8 cellular contexts compared by ENCODE assay signal in the genomic region with DNA sequence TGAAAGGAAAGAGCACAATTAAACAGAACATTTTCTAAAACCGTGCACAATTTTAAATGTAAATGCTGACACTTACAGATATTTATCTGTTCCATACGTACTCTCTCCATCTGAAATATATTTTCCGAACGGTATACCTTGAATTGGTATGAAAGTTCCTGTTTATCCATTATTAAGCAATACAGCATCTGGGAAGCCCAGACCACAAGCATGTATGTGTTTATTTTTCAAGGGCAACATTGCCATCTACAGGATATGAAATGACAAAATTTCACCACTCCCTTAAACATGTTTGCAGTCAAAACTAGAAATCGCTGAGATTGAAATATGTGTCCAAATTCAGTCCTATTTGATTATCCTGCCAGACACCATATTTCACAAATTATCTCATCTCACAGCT.
DNase-seq lines count a peak whose midpoint lies in the region; ATAC-seq and TF ChIP-seq lines count a peak whose summit lies in the region.

No MANE protein-coding gene starts in this region.

- POLR2A ChIA-PET in PC-9 (lab: Charles Lee; ENCODE audit: unreplicated experiment): interaction anchor here (0.6 kb wide), 1 partner anchor 1730 kb away, joined by 7 read pairs; no protein-coding TSS in a partner anchor
- POLR2A ChIA-PET in activated CD4-positive, alpha-beta memory T cell treated with anti-CD3 and anti-CD28 coated beads, Interleukin-2, amount 10 ng/mL, durations not matched to agents 7 days and 5 days (lab: Charles Lee): no interaction called here

- no peak overlapping the region for H3K4me3 ChIP-seq in Karpas-422 (ENCODE audit: low read length)
- no peak overlapping the region for H3K4me3 ChIP-seq in PC-9
- no peak overlapping the region for H3K4me3 ChIP-seq in esophagus muscularis mucosa
- H3K4me3 ChIP-seq in prostate gland: no peak overlapping the region

- H3K9ac ChIP-seq in Karpas-422 (ENCODE audit: low read length): no peak overlapping the region

- ATAC-seq in GM21619 (IDR thresholded peaks at IDR 0.05; ENCODE audit: unreplicated experiment): no peak

- DNase-seq in DMS153 treated with DMSO at 0.1 percent for 48 hours (lab: John Stamatoyannopoulos, UW; ENCODE audit: unreplicated experiment) (peak; percentile 88), Karpas-422 (peak; percentile 44), PC-9 (peak; percentile 10 to 65), esophagus muscularis mucosa (ENCODE audit: extremely low spot score) (no peak), prostate gland (ENCODE audit: low spot score) (peak; percentile 4)
- DNase-seq in activated CD4-positive, alpha-beta memory T cell treated with anti-CD3 and anti-CD28 coated beads, Interleukin-2, amount 10 ng/mL, durations not matched to agents 7 days and 5 days: no peak
- DNase-seq in stimulated activated CD4-positive, alpha-beta T cell treated with anti-CD3 and anti-CD28 coated beads, Interleukin-4, amount 100 ng/mL, for 1 hour: no peak

- no peaks in the 10 kb centered on the region for H3K4me1 Mint-ChIP-seq in activated CD4-positive, alpha-beta memory T cell treated with anti-CD3 and anti-CD28 coated beads, Interleukin-2, amount 10 ng/mL, durations not matched to agents 7 days and 5 days

- no peaks in the 10 kb centered on the region for H3K9me3 ChIP-seq in Karpas-422 (ENCODE audit: low read length)
- peaks cover 6% of the 10 kb centered on the region; the same call in 1 of the 2 replicates for H3K9me3 ChIP-seq in PC-9 (ENCODE audit: insufficient read depth, low read depth)
- no peaks in the 10 kb centered on the region for H3K9me3 ChIP-seq in esophagus muscularis mucosa
- no peaks in the 10 kb centered on the region for H3K9me3 ChIP-seq in prostate gland

- H3F3A ChIP-seq in PC-9 (ENCODE audit: insufficient read depth, low read depth): no peaks in the 10 kb centered on the region

- no peak for TF ChIP-seq EP300 in esophagus muscularis mucosa (IDR thresholded peaks at IDR 0.05)

- H4K20me1 ChIP-seq in Karpas-422 (ENCODE audit: insufficient read depth, low read depth, low read length): no peaks in the 10 kb centered on the region
- no peaks in the 10 kb centered on the region for H4K20me1 ChIP-seq in PC-9 (ENCODE audit: insufficient read depth)

- no peak overlapping the region for H3K4me3 Mint-ChIP-seq in activated CD4-positive, alpha-beta memory T cell treated with anti-CD3 and anti-CD28 coated beads, Interleukin-2, amount 10 ng/mL, durations not matched to agents 7 days and 5 days

- no peak overlapping the region for H3K27ac Mint-ChIP-seq in activated CD4-positive, alpha-beta memory T cell treated with anti-CD3 and anti-CD28 coated beads, Interleukin-2, amount 10 ng/mL, durations not matched to agents 7 days and 5 days

- H3K9me2 ChIP-seq in Karpas-422 (replicated peaks; ENCODE audit: insufficient read depth, low read length): no peaks in the 10 kb centered on the region
- no peaks in the 10 kb centered on the region for H3K9me2 ChIP-seq in PC-9 (ENCODE audit: insufficient read depth)

- no peaks in the 10 kb centered on the region for H3K27me3 Mint-ChIP-seq in activated CD4-positive, alpha-beta memory T cell treated with anti-CD3 and anti-CD28 coated beads, Interleukin-2, amount 10 ng/mL, durations not matched to agents 7 days and 5 days

- no peaks in the 10 kb centered on the region for H3K36me3 Mint-ChIP-seq in activated CD4-positive, alpha-beta memory T cell treated with anti-CD3 and anti-CD28 coated beads, Interleukin-2, amount 10 ng/mL, durations not matched to agents 7 days and 5 days (ENCODE audit: low read depth)

- H3K4me1 ChIP-seq in Karpas-422 (ENCODE audit: low read length) (no peaks in the 10 kb centered on the region), PC-9 (replicated peaks; ENCODE audit: insufficient read depth) (0 out of 2 replicates have a peak, but pooled peaks cover 4% of the 10 kb centered on the region), esophagus muscularis mucosa (peaks cover 0 to 8% (median 7%) of the 10 kb centered on the region in 4 donors), prostate gland (replicated peaks) (no peaks in the 10 kb centered on the region)

- H3K27me3 ChIP-seq in Karpas-422 (ENCODE audit: low read length): no peaks in the 10 kb centered on the region
- no peaks in the 10 kb centered on the region for H3K27me3 ChIP-seq in PC-9 (ENCODE audit: insufficient read depth, low read depth)
- H3K27me3 ChIP-seq in esophagus muscularis mucosa: no peaks in the 10 kb centered on the region
- no peaks in the 10 kb centered on the region for H3K27me3 ChIP-seq in prostate gland (replicated peaks; ENCODE audit: insufficient read depth)

- intact Hi-C loops in PC-9 (cut with micrococcal nuclease; ENCODE audit: unreplicated experiment) (loop anchor here (1.0 to 10.0 kb wide), 5 partner anchors 232 to 1799 kb away; no protein-coding TSS in a partner anchor), esophagus muscularis mucosa (cut with DNase I) (no loop called here), prostate gland (cut with DNase I) (no loop called here)

- H3K9me3 Mint-ChIP-seq in activated CD4-positive, alpha-beta memory T cell treated with anti-CD3 and anti-CD28 coated beads, Interleukin-2, amount 10 ng/mL, durations not matched to agents 7 days and 5 days: no peaks in the 10 kb centered on the region

- peak; percentile 69 for TF ChIP-seq CTCF in PC-9 (conservative IDR thresholded peaks at IDR 0.05)
- TF ChIP-seq CTCF in esophagus muscularis mucosa (IDR thresholded peaks at IDR 0.05): peak in 2 of 3 experiments; percentile 24 to 25
- TF ChIP-seq CTCF in prostate gland (IDR thresholded peaks at IDR 0.05): peak in 3 of 4 experiments; percentile 23 to 45 (median 43)

- 29% methylated on average over 5 of the region's 5 CpGs for WGBS in esophagus muscularis mucosa
- WGBS in prostate gland: 20% methylated on average over 5 of the region's 5 CpGs

- H3K4me2 ChIP-seq in Karpas-422 (ENCODE audit: low read depth, low read length, poor library complexity, severe bottlenecking) (no peak overlapping the region), PC-9 (peak overlapping the region; percentile 7)

- CTCF ChIA-PET in PC-9 (lab: Charles Lee): interaction anchor here (0.8 to 1.0 kb wide), 2 partner anchors 103 to 275 kb away, joined by 3 read pairs; no protein-coding TSS in a partner anchor
- CTCF ChIA-PET in activated CD4-positive, alpha-beta memory T cell treated with anti-CD3 and anti-CD28 coated beads, Interleukin-2, amount 10 ng/mL, durations not matched to agents 7 days and 5 days (lab: Charles Lee): no interaction called here

- H3K36me3 ChIP-seq in Karpas-422 (ENCODE audit: insufficient read depth, low read length) (no peaks in the 10 kb centered on the region), PC-9 (ENCODE audit: low read depth) (no peaks in the 10 kb centered on the region), esophagus muscularis mucosa (no peaks in the 10 kb centered on the region), prostate gland (no peaks in the 10 kb centered on the region)

- no peaks in the 10 kb centered on the region for H3K79me2 ChIP-seq in Karpas-422 (ENCODE audit: low read length)
- no peaks in the 10 kb centered on the region for H3K79me2 ChIP-seq in PC-9 (ENCODE audit: low read depth)

- TF ChIP-seq POLR2A in esophagus muscularis mucosa (IDR thresholded peaks at IDR 0.05; ENCODE audit: low read depth) (no peak), prostate gland (IDR thresholded peaks at IDR 0.05) (no peak)

- H3K27ac ChIP-seq in Karpas-422 (ENCODE audit: low read length) (no peak overlapping the region), PC-9 (no peak overlapping the region), esophagus muscularis mucosa (replicated peaks in 1 of 4) (no peak overlapping the region), prostate gland (no peak overlapping the region)

- H2AFZ ChIP-seq in Karpas-422 (ENCODE audit: low read length): no peak overlapping the region
- no peak overlapping the region for H2AFZ ChIP-seq in PC-9

- no TSS peak for BruUV-seq in PC-9 (replicated peaks; lab: Mats Ljungman, UMichigan)

Comparison
In these comparisons a context has a peak if more than half of its experiments do, and no peak if none do; other contexts are left out.
1. DNase-seq: peak in DMS153 treated with DMSO at 0.1 percent for 48 hours (single experiment), Karpas-422 (single experiment), PC-9 (2 of 2) and prostate gland (single experiment); none in esophagus muscularis mucosa (single experiment), activated CD4-positive, alpha-beta memory T cell treated with anti-CD3 and anti-CD28 coated beads, Interleukin-2, amount 10 ng/mL, durations not matched to agents 7 days and 5 days (single experiment) and stimulated activated CD4-positive, alpha-beta T cell treated with anti-CD3 and anti-CD28 coated beads, Interleukin-4, amount 100 ng/mL, for 1 hour (single experiment).
2. Peak in every context shown above with its lines, with median percentiles within 50 percentile points of each other: CTCF ChIP-seq.